13 cellular contexts compared by ENCODE assay signal in genomic region chr12:30914986-30915591, GRCh38. TPM values are rescaled to one million over a fixed set of nuclear protein-coding genes. Genes with fewer than 3 reads are reported as not detected.
A peak's percentile ranks its signal among the peaks of the same experiment; 100 is the strongest.
DNase-seq lines count a peak whose midpoint lies in the region; ATAC-seq and TF ChIP-seq lines count a peak whose summit lies in the region.
"Had no signal": no experiment of that assay in that cellular context is flagged by ENCODE, and none has a peak within 500 bp of the region (broad histone marks: within the 10 kb centered on the region; RNA-seq: fewer than 3 reads in every experiment).

No MANE protein-coding gene starts in this region.

- H3K27ac Mint-ChIP-seq in activated CD8-positive, alpha-beta memory T cell treated with anti-CD3 and anti-CD28 coated beads, Interleukin-2, amount 10 ng/mL, durations not matched to agents 7 days and 5 days, result no peak overlapping the region
- no peak overlapping the region for H3K27ac Mint-ChIP-seq in WTC11
- H3K27ac Mint-ChIP-seq in stimulated activated effector memory CD8-positive, alpha-beta T cell treated with anti-CD3 and anti-CD28 coated beads, Interleukin-12 subunit alpha, Interleukin-12 subunit beta, amount 100 ng/mL, for 72 hours, result no peak overlapping the region
- H3K27ac Mint-ChIP-seq: CD4-positive, CD25-positive, alpha-beta regulatory T cell had no signal

- no peak for TF ChIP-seq CTCF in WTC11 (IDR thresholded peaks at IDR 0.05)
- no peak for TF ChIP-seq CTCF in SK-N-SH (IDR thresholded peaks at IDR 0.05)

- H3K79me2 ChIP-seq in SK-N-SH (ENCODE audit: insufficient read depth), result no peaks in the 10 kb centered on the region

- peaks cover 19% of the 10 kb centered on the region for H3K27me3 Mint-ChIP-seq in activated CD8-positive, alpha-beta memory T cell treated with anti-CD3 and anti-CD28 coated beads, Interleukin-2, amount 10 ng/mL, durations not matched to agents 7 days and 5 days
- H3K27me3 Mint-ChIP-seq in WTC11 (ENCODE audit: low read depth), result peaks cover 8% of the 10 kb centered on the region; the same call in 1 of the 2 replicates

- CTCF ChIA-PET in activated CD8-positive, alpha-beta memory T cell treated with anti-CD3 and anti-CD28 coated beads, Interleukin-2, amount 10 ng/mL, durations not matched to agents 7 days and 5 days (lab: Charles Lee), result no interaction called here
- CTCF ChIA-PET in WTC11 (lab: Charles Lee) (no interaction called here), SK-N-SH (lab: Yijun Ruan, JAX) (no interaction called here)

- no peak for ATAC-seq in activated CD8-positive, alpha-beta memory T cell treated with anti-CD3 and anti-CD28 coated beads, Interleukin-2, amount 10 ng/mL, durations not matched to agents 7 days and 5 days
- peak; percentile 74 for ATAC-seq in WTC11
- no peak for ATAC-seq in stimulated activated effector memory CD8-positive, alpha-beta T cell treated with anti-CD3 and anti-CD28 coated beads, Interleukin-12 subunit alpha, Interleukin-12 subunit beta, amount 100 ng/mL, for 72 hours

- peaks cover under 1 to 1% of the 10 kb centered on the region in 2 experiments; a peak in 2 of 4 replicates for H3K4me1 ChIP-seq in SK-N-SH (ENCODE audit: control insufficient read depth in 1 of 2, insufficient read depth in 2 of 2, low read depth in 1 of 2, low read length in 1 of 2)

- H3K27me3 ChIP-seq in SK-N-SH (ENCODE audit: insufficient read depth), result no peaks in the 10 kb centered on the region
- H3K27me3 ChIP-seq: BLaER1 treated with 17β-estradiol and CSF1 and Interleukin-3, amounts not matched to agents 10 nM and 100 nM had no signal

- no peak overlapping the region for H3K27ac ChIP-seq in SK-N-SH (ENCODE audit: low read depth in 2 of 2, low read length in 1 of 2)
- H3K27ac ChIP-seq: BLaER1 treated with 17β-estradiol and CSF1 and Interleukin-3, amounts not matched to agents 10 nM and 100 nM; HL-60 had no signal

- H3K36me3 Mint-ChIP-seq in activated CD8-positive, alpha-beta memory T cell treated with anti-CD3 and anti-CD28 coated beads, Interleukin-2, amount 10 ng/mL, durations not matched to agents 7 days and 5 days, result no peaks in the 10 kb centered on the region
- H3K36me3 Mint-ChIP-seq in WTC11, result 0 out of 2 replicates have a peak, but pooled peaks cover 5% of the 10 kb centered on the region
- H3K36me3 Mint-ChIP-seq in stimulated activated effector memory CD8-positive, alpha-beta T cell treated with anti-CD3 and anti-CD28 coated beads, Interleukin-12 subunit alpha, Interleukin-12 subunit beta, amount 100 ng/mL, for 72 hours, result no peaks in the 10 kb centered on the region
- H3K36me3 Mint-ChIP-seq: CD4-positive, CD25-positive, alpha-beta regulatory T cell had no signal

- no peaks in the 10 kb centered on the region for H3K9me2 ChIP-seq in SK-N-SH

- no peaks in the 10 kb centered on the region for H3K9me3 ChIP-seq in SK-N-SH

- H3K4me3 Mint-ChIP-seq in activated CD8-positive, alpha-beta memory T cell treated with anti-CD3 and anti-CD28 coated beads, Interleukin-2, amount 10 ng/mL, durations not matched to agents 7 days and 5 days, result no peak overlapping the region
- no peak overlapping the region for H3K4me3 Mint-ChIP-seq in WTC11
- H3K4me3 Mint-ChIP-seq in stimulated activated effector memory CD8-positive, alpha-beta T cell treated with anti-CD3 and anti-CD28 coated beads, Interleukin-12 subunit alpha, Interleukin-12 subunit beta, amount 100 ng/mL, for 72 hours, result no peak overlapping the region
- H3K4me3 Mint-ChIP-seq: CD4-positive, CD25-positive, alpha-beta regulatory T cell had no signal

- TF ChIP-seq EP300 in SK-N-SH (IDR thresholded peaks at IDR 0.05; ENCODE audit: borderline replicate concordance in 1 of 2, low read depth in 1 of 2, low read length in 1 of 2), result no peak

- WGBS in SK-N-SH (ENCODE audit: low lambda C conversion rate), result 80% methylated on average over 9 of the region's 9 CpGs

- H3K9ac ChIP-seq in SK-N-SH, result no peak overlapping the region
- H3K9ac ChIP-seq: BLaER1 treated with 17β-estradiol and CSF1 and Interleukin-3, amounts not matched to agents 10 nM and 100 nM had no signal

- no peaks in the 10 kb centered on the region for H4K20me1 ChIP-seq in SK-N-SH (ENCODE audit: insufficient read depth)
- H4K20me1 ChIP-seq: BLaER1 treated with 17β-estradiol and CSF1 and Interleukin-3, amounts not matched to agents 10 nM and 100 nM had no signal

- no peaks in the 10 kb centered on the region for H3K9me3 Mint-ChIP-seq in activated CD8-positive, alpha-beta memory T cell treated with anti-CD3 and anti-CD28 coated beads, Interleukin-2, amount 10 ng/mL, durations not matched to agents 7 days and 5 days (ENCODE audit: low read depth)
- peaks cover 7% of the 10 kb centered on the region for H3K9me3 Mint-ChIP-seq in WTC11
- H3K9me3 Mint-ChIP-seq in stimulated activated effector memory CD8-positive, alpha-beta T cell treated with anti-CD3 and anti-CD28 coated beads, Interleukin-12 subunit alpha, Interleukin-12 subunit beta, amount 100 ng/mL, for 72 hours, result no peaks in the 10 kb centered on the region
- H3K9me3 Mint-ChIP-seq: CD4-positive, CD25-positive, alpha-beta regulatory T cell had no signal

- no peaks in the 10 kb centered on the region for H3K4me1 Mint-ChIP-seq in activated CD8-positive, alpha-beta memory T cell treated with anti-CD3 and anti-CD28 coated beads, Interleukin-2, amount 10 ng/mL, durations not matched to agents 7 days and 5 days
- peaks cover 32% of the 10 kb centered on the region for H3K4me1 Mint-ChIP-seq in WTC11
- no peaks in the 10 kb centered on the region for H3K4me1 Mint-ChIP-seq in stimulated activated effector memory CD8-positive, alpha-beta T cell treated with anti-CD3 and anti-CD28 coated beads, Interleukin-12 subunit alpha, Interleukin-12 subunit beta, amount 100 ng/mL, for 72 hours
- H3K4me1 Mint-ChIP-seq: CD4-positive, CD25-positive, alpha-beta regulatory T cell had no signal

- H3F3A ChIP-seq in SK-N-SH (replicated peaks; ENCODE audit: insufficient read depth), result peaks cover 3% of the 10 kb centered on the region

- no peak for TF ChIP-seq RAD21 in SK-N-SH (IDR thresholded peaks at IDR 0.05; ENCODE audit: low read length)

- H3K4me2 ChIP-seq in SK-N-SH, result no peak overlapping the region
- H3K4me2 ChIP-seq: BLaER1 treated with 17β-estradiol and CSF1 and Interleukin-3, amounts not matched to agents 10 nM and 100 nM had no signal

- no peaks in the 10 kb centered on the region for H3K36me3 ChIP-seq in SK-N-SH (replicated peaks in 1 of 2; ENCODE audit: control insufficient read depth in 1 of 2, insufficient read depth in 2 of 2, low read length in 1 of 2)
- H3K36me3 ChIP-seq: BLaER1 treated with 17β-estradiol and CSF1 and Interleukin-3, amounts not matched to agents 10 nM and 100 nM had no signal

- no peak overlapping the region for H3K4me3 ChIP-seq in SK-N-SH (ENCODE audit: low read depth in 2 of 2, low read length in 1 of 2)
- H3K4me3 ChIP-seq: BLaER1 treated with 17β-estradiol and CSF1 and Interleukin-3, amounts not matched to agents 10 nM and 100 nM had no signal

- POLR2A ChIA-PET in WTC11 (lab: Charles Lee), result no interaction called here
- POLR2A ChIA-PET in SK-N-SH (lab: Yijun Ruan, JAX), result no interaction called here

- DNase-seq in activated CD8-positive, alpha-beta memory T cell treated with anti-CD3 and anti-CD28 coated beads for 24 hours, result peak; percentile 26
- DNase-seq in activated CD8-positive, alpha-beta memory T cell treated with anti-CD3 and anti-CD28 coated beads, Interleukin-2, amount 10 ng/mL, durations not matched to agents 7 days and 5 days, result no peak
- DNase-seq in WTC11 (ENCODE audit: low spot score), result no peak
- DNase-seq in islet precursor cell, result peak; percentile 52
- DNase-seq in pulmonary artery endothelial cell (ENCODE audit: low read depth, low spot score), result peak; percentile 17
- DNase-seq in SK-N-SH, result no peak
- DNase-seq in OCI-M2 (lab: John Stamatoyannopoulos, UW; ENCODE audit: unreplicated experiment), result no peak
- no peak for DNase-seq in stimulated activated effector memory CD8-positive, alpha-beta T cell treated with anti-CD3 and anti-CD28 coated beads, Interleukin-12 subunit alpha, Interleukin-12 subunit beta, amount 100 ng/mL, for 72 hours (ENCODE audit: low spot score in 2 of 2)
- DNase-seq: 8988T; CD4-positive, CD25-positive, alpha-beta regulatory T cell; DMS53 had no signal

- no peak overlapping the region for H2AFZ ChIP-seq in SK-N-SH (ENCODE audit: low read depth)

TF ChIP-seq in WTC11, 78 proteins besides CTCF, POLR2A, EP300 and RAD21 (continues in another document):
- no peak for TF ChIP-seq ATF1 (CRISPR knock-in tag; IDR thresholded peaks at IDR 0.05)
- TF ChIP-seq, protein P1, sequence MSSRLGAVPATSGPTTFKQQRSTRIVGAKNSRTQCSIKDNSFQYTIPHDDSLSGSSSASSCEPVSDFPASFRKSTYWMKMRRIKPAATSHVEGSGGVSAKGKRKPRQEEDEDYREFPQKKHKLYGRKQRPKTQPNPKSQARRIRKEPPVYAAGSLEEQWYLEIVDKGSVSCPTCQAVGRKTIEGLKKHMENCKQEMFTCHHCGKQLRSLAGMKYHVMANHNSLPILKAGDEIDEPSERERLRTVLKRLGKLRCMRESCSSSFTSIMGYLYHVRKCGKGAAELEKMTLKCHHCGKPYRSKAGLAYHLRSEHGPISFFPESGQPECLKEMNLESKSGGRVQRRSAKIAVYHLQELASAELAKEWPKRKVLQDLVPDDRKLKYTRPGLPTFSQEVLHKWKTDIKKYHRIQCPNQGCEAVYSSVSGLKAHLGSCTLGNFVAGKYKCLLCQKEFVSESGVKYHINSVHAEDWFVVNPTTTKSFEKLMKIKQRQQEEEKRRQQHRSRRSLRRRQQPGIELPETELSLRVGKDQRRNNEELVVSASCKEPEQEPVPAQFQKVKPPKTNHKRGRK (CRISPR knock-in tag; IDR thresholded peaks at IDR 0.05; ENCODE audit: borderline replicate concordance), result no peak

TF ChIP-seq in SK-N-SH, 30 proteins besides CTCF, POLR2A, EP300 and RAD21:
- TF ChIP-seq YY1 (IDR thresholded peaks at IDR 0.05; ENCODE audit: low read depth) (no peak), CHD2 (IDR thresholded peaks at IDR 0.05; ENCODE audit: low read length, partially characterized antibody) (no peak)
- TF ChIP-seq, protein P2, sequence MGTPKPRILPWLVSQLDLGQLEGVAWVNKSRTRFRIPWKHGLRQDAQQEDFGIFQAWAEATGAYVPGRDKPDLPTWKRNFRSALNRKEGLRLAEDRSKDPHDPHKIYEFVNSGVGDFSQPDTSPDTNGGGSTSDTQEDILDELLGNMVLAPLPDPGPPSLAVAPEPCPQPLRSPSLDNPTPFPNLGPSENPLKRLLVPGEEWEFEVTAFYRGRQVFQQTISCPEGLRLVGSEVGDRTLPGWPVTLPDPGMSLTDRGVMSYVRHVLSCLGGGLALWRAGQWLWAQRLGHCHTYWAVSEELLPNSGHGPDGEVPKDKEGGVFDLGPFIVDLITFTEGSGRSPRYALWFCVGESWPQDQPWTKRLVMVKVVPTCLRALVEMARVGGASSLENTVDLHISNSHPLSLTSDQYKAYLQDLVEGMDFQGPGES (IDR thresholded peaks at IDR 0.05; ENCODE audit: low read depth, low read length), result no peak

RNA-seq across cellular contexts. Expression of gene TSPAN11, which starts 11.5 kb away (rescaled TPM):
- total RNA-seq in activated CD8-positive, alpha-beta memory T cell treated with anti-CD3 and anti-CD28 coated beads, Interleukin-2, amount 10 ng/mL, durations not matched to agents 7 days and 5 days, result not detected
- total RNA-seq in WTC11 (2021) (4.6 to 6.1 TPM (median 5.3 TPM) in 3 replicates), pulmonary artery endothelial cell (0.28 and 2.2 TPM in 2 replicates)
- 6.4 and 6.6 TPM in 2 replicates for polyA plus RNA-seq in SK-N-SH (2012; rRNA removed)
- 3.0 and 5.2 TPM in 2 replicates for polyA plus RNA-seq in SK-N-SH (2012; cell fraction: cytosol; rRNA removed)
- 10.4 and 11.0 TPM in 2 replicates for polyA plus RNA-seq in SK-N-SH (2012; cell fraction: nucleus; rRNA removed)
- total RNA-seq: CD4-positive, CD25-positive, alpha-beta regulatory T cell had no signal
- polyA plus RNA-seq: CD4-positive, CD25-positive, alpha-beta regulatory T cell had no signal

Comparison
In these comparisons a context has a peak if more than half of its experiments do, and no peak if none do; other contexts are left out.
1. DNase-seq: peak in activated CD8-positive, alpha-beta memory T cell treated with anti-CD3 and anti-CD28 coated beads for 24 hours (single experiment), islet precursor cell (single experiment) and pulmonary artery endothelial cell (single experiment); none in activated CD8-positive, alpha-beta memory T cell treated with anti-CD3 and anti-CD28 coated beads, Interleukin-2, amount 10 ng/mL, durations not matched to agents 7 days and 5 days (single experiment), WTC11 (single experiment), SK-N-SH (single experiment), OCI-M2 (single experiment) and stimulated activated effector memory CD8-positive, alpha-beta T cell treated with anti-CD3 and anti-CD28 coated beads, Interleukin-12 subunit alpha, Interleukin-12 subunit beta, amount 100 ng/mL, for 72 hours (0 of 2).